17 cellular contexts compared by ENCODE assay signal in genomic region chr2:65256088-65256487, GRCh38. TPM values are rescaled to one million over a fixed set of nuclear protein-coding genes. Genes with fewer than 3 reads are reported as not detected.
A peak's percentile ranks its signal among the peaks of the same experiment; 100 is the strongest.
DNase-seq lines count a peak whose midpoint lies in the region; ATAC-seq, FAIRE-seq and TF ChIP-seq lines count a peak whose summit lies in the region.
"Had no signal": no experiment of that assay in that cellular context is flagged by ENCODE, and none has a peak within 500 bp of the region (broad histone marks: within the 10 kb centered on the region; RNA-seq: fewer than 3 reads in every experiment).

No MANE protein-coding gene starts in this region.

- TF ChIP-seq CTCF in BJ (IDR thresholded peaks at IDR 0.05; ENCODE audit: insufficient read depth, low read depth, low read length) (peak; percentile 16; the same call in 1 of the 2 replicates), GM13977 (IDR thresholded peaks at IDR 0.05; ENCODE audit: extremely low read depth, insufficient read depth, missing control alignments) (peak; percentile 21), PC-9 (conservative IDR thresholded peaks at IDR 0.05) (peak; percentile 58), foreskin keratinocyte (conservative IDR thresholded peaks at IDR 0.05) (peak; percentile 48), pancreas (IDR thresholded peaks at IDR 0.05) (no peak)

- H3K79me2 ChIP-seq in PC-9 (ENCODE audit: low read depth), result peaks cover 20% of the 10 kb centered on the region; the same call in 1 of the 2 replicates

- no peak for ATAC-seq in foreskin keratinocyte
- ATAC-seq in pancreas, result no peak
- ATAC-seq in GM18511 (IDR thresholded peaks at IDR 0.05; ENCODE audit: unreplicated experiment), result no peak

- H3K27ac ChIP-seq in PC-9 (no peak overlapping the region), foreskin keratinocyte (no peak overlapping the region), pancreas (no peak overlapping the region)

- H3F3A ChIP-seq in PC-9 (ENCODE audit: insufficient read depth, low read depth), result peaks cover 19% of the 10 kb centered on the region

- H3K4me3 ChIP-seq in BJ (ENCODE audit: low read depth, low read length) (no peak overlapping the region), PC-9 (no peak overlapping the region), pancreas (no peak overlapping the region)
- H3K4me3 ChIP-seq: HAP-1 had no signal

- peaks cover 42% of the 10 kb centered on the region for H4K20me1 ChIP-seq in PC-9 (ENCODE audit: insufficient read depth)

- no peaks in the 10 kb centered on the region for H3K9me2 ChIP-seq in PC-9 (ENCODE audit: insufficient read depth)

- DNase-seq in BJ (ENCODE audit: low read depth) (no peak), GM13977 (ENCODE audit: low spot score) (no peak), PC-9 (no peak), foreskin keratinocyte (no peak), D341Med (ENCODE audit: low spot score) (no peak), NCI-H1436 treated with DMSO at 0.1 percent for 48 hours (lab: John Stamatoyannopoulos, UW) (no peak), pancreas (no peak)
- DNase-seq: activated CD4-positive, alpha-beta T cell treated with anti-CD3 and anti-CD28 coated beads, Interleukin-2, amount 50 U/mL, for 48 hours; activated effector memory CD4-positive, alpha-beta T cell treated with Interleukin-2 at 50 U/mL for 16 hours; DMS153; erythroblast; midbrain; NCI-H2029 treated with DMSO at 0.1 percent for 48 hours; OCI-M1; retina had no signal

- no peak for FAIRE-seq in pancreas (lab: Jason Lieb, UNC)

- CTCF ChIA-PET in BJ (lab: Yijun Ruan, JAX), result interaction anchor here (0.6 to 0.9 kb wide), 2 partner anchors 9 to 71 kb away, joined by 3 to 7 read pairs; no protein-coding TSS in a partner anchor
- CTCF ChIA-PET in PC-9 (lab: Charles Lee), result no interaction called here

- intact Hi-C loops in PC-9 (cut with micrococcal nuclease; ENCODE audit: unreplicated experiment) (no loop called here), pancreas (cut with DNase I) (no loop called here)

- no peak overlapping the region for H3K4me2 ChIP-seq in PC-9

- in situ Hi-C loops in GM13977 (cut with MboI; ENCODE audit: low pct_unique_long_range_greater_than_20kb, low sequenced_read_pairs, unreplicated experiment), result no loop called here

- no peak overlapping the region for H2AFZ ChIP-seq in PC-9

- H3K36me3 ChIP-seq in BJ (ENCODE audit: control insufficient read depth, insufficient read depth, low read length) (peaks cover 4% of the 10 kb centered on the region), PC-9 (ENCODE audit: low read depth) (peaks cover 41% of the 10 kb centered on the region), pancreas (peaks cover 0 to 31% (median 0%) of the 10 kb centered on the region in 3 donors)

- BruUV-seq in PC-9 (replicated peaks; lab: Mats Ljungman, UMichigan), result no TSS peak

- no peaks in the 10 kb centered on the region for H3K27me3 ChIP-seq in BJ (ENCODE audit: control insufficient read depth, insufficient read depth, low read length)
- H3K27me3 ChIP-seq in PC-9 (ENCODE audit: insufficient read depth, low read depth), result no peaks in the 10 kb centered on the region
- no peaks in the 10 kb centered on the region for H3K27me3 ChIP-seq in foreskin keratinocyte
- no peaks in the 10 kb centered on the region for H3K27me3 ChIP-seq in pancreas

- POLR2A ChIA-PET in BJ (lab: Charles Lee) (no interaction called here), PC-9 (lab: Charles Lee; ENCODE audit: unreplicated experiment) (interaction anchor here (0.6 kb wide), 1 partner anchor 188 kb away, joined by 5 read pairs; no protein-coding TSS in a partner anchor)

- H3K9me3 ChIP-seq in PC-9 (ENCODE audit: insufficient read depth, low read depth) (no peaks in the 10 kb centered on the region), pancreas (no peaks in the 10 kb centered on the region)
- H3K9me3 ChIP-seq: HAP-1 had no signal

- WGBS in pancreas, 2 donors, result 95 to 96% methylated on average over 1 of the region's 1 CpG

- H3K4me1 ChIP-seq in PC-9 (replicated peaks; ENCODE audit: insufficient read depth), result no peaks in the 10 kb centered on the region
- H3K4me1 ChIP-seq in foreskin keratinocyte, result no peaks in the 10 kb centered on the region
- no peaks in the 10 kb centered on the region for H3K4me1 ChIP-seq in pancreas

RNA-seq across cellular contexts. Expression of gene ACTR2, which starts 28.5 kb away (rescaled TPM):
- polyA plus RNA-seq in BJ (2011; rRNA removed) (57.9 and 153 TPM in 2 replicates), foreskin keratinocyte (71.9 and 83.5 TPM in 2 replicates), pancreas (10 to 100 TPM; 19.8 to 36.6 TPM)
- polyA minus RNA-seq in BJ (2011; rRNA and poly(A)+ RNA removed), result 53.7 and 80.3 TPM in 2 replicates
- total RNA-seq in PC-9 (2021) (170 and 246 TPM in 2 replicates), foreskin keratinocyte (183 and 194 TPM in 2 replicates), pancreas (100 to 1,000 TPM in 2 of 6 donors, 10 to 100 TPM in 4; 47.2 to 115 (median 70.9) TPM)

Comparison
In these comparisons a context has a peak if more than half of its experiments do, and no peak if none do; other contexts are left out.
1. CTCF ChIP-seq: peak in BJ (single experiment), GM13977 (single experiment), PC-9 (single experiment) and foreskin keratinocyte (single experiment); none in pancreas (0 of 4).